8 cellular contexts compared by ENCODE assay signal in the genomic region with DNA sequence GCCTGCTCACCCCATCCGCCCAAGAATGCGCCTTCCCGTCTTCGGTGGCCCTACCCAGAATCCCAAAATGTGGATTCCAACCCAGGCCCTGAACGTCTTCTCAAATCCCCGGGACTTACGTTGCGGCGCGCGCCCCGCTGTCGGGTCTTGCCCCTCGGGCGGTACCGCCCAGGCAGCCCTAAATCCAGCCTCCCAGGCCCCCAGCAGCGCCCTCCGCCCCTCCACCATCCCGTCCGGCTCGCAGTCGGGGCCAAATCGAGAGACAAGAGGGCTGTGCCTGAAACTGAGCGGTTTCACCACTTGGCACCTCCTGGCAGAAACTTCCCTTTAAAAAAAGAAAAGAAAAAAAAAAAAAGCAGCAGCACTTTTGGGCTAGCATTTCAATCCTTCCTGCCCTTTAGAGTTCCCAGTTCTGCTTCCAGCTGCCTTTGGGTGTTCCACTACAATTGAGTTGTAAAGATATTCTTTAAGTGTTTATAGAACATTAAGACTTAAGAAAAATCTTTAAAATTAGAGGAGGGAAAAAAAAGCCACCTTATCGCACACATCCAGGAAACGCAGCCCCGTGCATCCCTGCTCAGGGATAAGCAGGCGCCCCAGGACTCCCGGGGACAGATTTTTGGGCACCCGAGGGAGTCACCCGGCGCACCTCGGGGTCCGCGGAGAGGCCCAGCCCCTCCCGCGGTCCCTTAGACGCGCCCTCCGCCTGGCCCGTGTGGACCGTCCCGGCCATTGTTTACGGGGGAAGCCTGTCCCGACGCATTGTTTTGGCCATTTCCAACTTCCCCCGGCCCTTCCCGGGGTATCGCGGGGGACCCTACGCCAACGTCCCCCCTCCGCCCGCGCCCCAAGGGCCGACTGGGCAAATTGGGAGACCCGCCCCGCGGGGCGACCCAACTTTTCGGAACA. TPM values are rescaled to one million over a fixed set of nuclear protein-coding genes. Genes with fewer than 3 reads are reported as not detected.
A peak's percentile ranks its signal among the peaks of the same experiment; 100 is the strongest.
DNase-seq lines count a peak whose midpoint lies in the region; ATAC-seq, FAIRE-seq and TF ChIP-seq lines count a peak whose summit lies in the region.

No MANE protein-coding gene starts in this region.

- WGBS in heart left ventricle, 4 donors = 2 to 4% (median 3%) methylated on average over 32 to 61 of the region's 61 CpGs
- 4% methylated on average over 57 of the region's 61 CpGs for WGBS in prostate gland

- H3K4me1 ChIP-seq in heart left ventricle (peaks cover 0 to 50% (median 20%) of the 10 kb centered on the region in 12 donors), prostate gland (replicated peaks) (no peaks in the 10 kb centered on the region)

- no peaks in the 10 kb centered on the region for H3K27me3 ChIP-seq in heart left ventricle
- H3K27me3 ChIP-seq in prostate gland (replicated peaks; ENCODE audit: insufficient read depth) = no peaks in the 10 kb centered on the region

- TF ChIP-seq CTCF in LNCaP clone FGC (IDR thresholded peaks at IDR 0.05; ENCODE audit: control insufficient read depth, extremely low read depth, insufficient read depth) (no peak), heart left ventricle (IDR thresholded peaks at IDR 0.05) (no peak), prostate gland (IDR thresholded peaks at IDR 0.05) (no peak)

- DNase-seq in GM12892 (ENCODE audit: insufficient read length) = peak; percentile 25
- DNase-seq in LNCaP clone FGC (ENCODE audit: low read depth) = no peak
- DNase-seq in activated effector memory CD4-positive, alpha-beta T cell treated with anti-CD3 and anti-CD28 coated beads, Interleukin-2, amount 50 U/mL, for 16 hours = peak; percentile 78
- DNase-seq in heart left ventricle = peak; percentile 63 to 83 (median 73)
- no peak for DNase-seq in prostate gland (ENCODE audit: low spot score)
- DNase-seq in NOMO-1 treated with dmso at 0.1 percent for 144 hours (lab: John Stamatoyannopoulos, UW; ENCODE audit: unreplicated experiment) = no peak

- TF ChIP-seq POLR2A in GM12892 (IDR thresholded peaks at IDR 0.05; ENCODE audit: low read depth, low read length) = no peak
- TF ChIP-seq POLR2A in heart left ventricle (IDR thresholded peaks at IDR 0.05) = no peak
- TF ChIP-seq POLR2A in prostate gland (IDR thresholded peaks at IDR 0.05) = no peak

- ATAC-seq in heart left ventricle (peak; percentile 48 to 63 (median 52)), GM21825 (IDR thresholded peaks at IDR 0.05; ENCODE audit: unreplicated experiment) (no peak), GM19452 (IDR thresholded peaks at IDR 0.05; ENCODE audit: unreplicated experiment) (no peak)

- H3K9me3 ChIP-seq in heart left ventricle (no peaks in the 10 kb centered on the region), prostate gland (no peaks in the 10 kb centered on the region)

- H3K27ac ChIP-seq in heart left ventricle (peak overlapping the region; percentile 92 to 100 (median 98)), prostate gland (peak overlapping the region; percentile 94 to 95)

- FAIRE-seq in GM12892 (lab: Jason Lieb, UNC) = no peak

- H3K36me3 ChIP-seq in heart left ventricle (no peaks in the 10 kb centered on the region), prostate gland (no peaks in the 10 kb centered on the region)

- peak overlapping the region; percentile 64 for H3K4me3 ChIP-seq in LNCaP clone FGC (ENCODE audit: low read depth, low read length)
- H3K4me3 ChIP-seq in heart left ventricle = peak overlapping the region; percentile 67 to 100 (median 92)
- peak overlapping the region; percentile 89 to 93 for H3K4me3 ChIP-seq in prostate gland

- intact Hi-C loops in heart left ventricle (cut with DNase I) (loop anchor here in 4 of 10 donors (2.0 to 5.0 kb wide), 4 partner anchors 80 to 110 kb away; partner anchors contain the start of genes CSNK1E (in 2 of the 4) and DDX17 (in 2 of the 4)), prostate gland (cut with DNase I) (no loop called here)

RNA-seq across cellular contexts. Expression of gene KCNJ4, which starts 57.6 kb away (rescaled TPM):
- not detected for polyA plus RNA-seq in GM12892 (2012; ENCODE audit: missing spikeins)
- total RNA-seq in heart left ventricle (10 to 100 TPM; 14.5 to 85.5 (median 39.7) TPM), prostate gland (1 to 10 TPM in 1 of 2 donors, not detected in 1; 3.2 TPM)
- polyA plus RNA-seq in heart left ventricle = 10 to 100 TPM; 20.3 to 57.9 TPM

Comparison
In these comparisons a context has a peak if more than half of its experiments do, and no peak if none do; other contexts are left out.
1. DNase-seq: peak in GM12892 (single experiment), activated effector memory CD4-positive, alpha-beta T cell treated with anti-CD3 and anti-CD28 coated beads, Interleukin-2, amount 50 U/mL, for 16 hours (single experiment) and heart left ventricle (5 of 5); none in LNCaP clone FGC (single experiment), prostate gland (single experiment) and NOMO-1 treated with dmso at 0.1 percent for 144 hours (single experiment).
2. ATAC-seq: peak in heart left ventricle (4 of 4); none in GM21825 (single experiment) and GM19452 (single experiment).
3. Peak in every context shown above with its lines, with median percentiles within 50 percentile points of each other: H3K4me3 ChIP-seq.